ENCODE assay signal across 8 cellular contexts in genomic region chr3:156816794-156817741, GRCh38. TPM values are rescaled to one million over a fixed set of nuclear protein-coding genes. Genes with fewer than 3 reads are reported as not detected.
DNase-seq lines count a peak whose midpoint lies in the region; ATAC-seq and TF ChIP-seq lines count a peak whose summit lies in the region.

No MANE protein-coding gene starts in this region.

- peak overlapping the region; percentile 55; the same call in 1 of the 2 replicates for H3K14ac ChIP-seq in H9 (ENCODE audit: insufficient read depth, low read length)

- H3K4me2 ChIP-seq in H9 (ENCODE audit: insufficient read depth, insufficient read length, low read length) (peak overlapping the region; percentile 73), MM.1S (ENCODE audit: low read depth, low read length) (peak overlapping the region; percentile 82)

- H4K20me1 ChIP-seq in H9 (ENCODE audit: control insufficient read depth, insufficient read depth, insufficient read length) (no peaks in the 10 kb centered on the region), MM.1S (ENCODE audit: insufficient read depth, low read length) (no peaks in the 10 kb centered on the region)

- no peaks in the 10 kb centered on the region for H3K36me3 ChIP-seq in MM.1S (replicated peaks; ENCODE audit: insufficient read depth, low read length)
- no peaks in the 10 kb centered on the region for H3K36me3 ChIP-seq in adrenal gland (replicated peaks in 1 of 2)
- H3K36me3 ChIP-seq in left ventricle myocardium inferior, result no peaks in the 10 kb centered on the region
- no peaks in the 10 kb centered on the region for H3K36me3 ChIP-seq in psoas muscle (ENCODE audit: insufficient read depth in 1 of 2, low read depth in 1 of 2)
- H3K36me3 ChIP-seq in vagina, result no peaks in the 10 kb centered on the region

- H3K4me3 ChIP-seq in GM08714 (ENCODE audit: low read length), result peak overlapping the region; percentile 74
- H3K4me3 ChIP-seq in MM.1S (ENCODE audit: low read length), result peak overlapping the region; percentile 65
- H3K4me3 ChIP-seq in adrenal gland, result peak overlapping the region in 3 of 4 donors; percentile 21 to 59 (median 44)
- H3K4me3 ChIP-seq in left ventricle myocardium inferior, result peak overlapping the region; percentile 81
- H3K4me3 ChIP-seq in psoas muscle, result peak overlapping the region; percentile 73
- H3K4me3 ChIP-seq in vagina, result peak overlapping the region; percentile 49 to 56

- peak; percentile 89 to 92 (median 90) for ATAC-seq in psoas muscle

- TF ChIP-seq POLR2A in adrenal gland (IDR thresholded peaks at IDR 0.05) (peak; percentile 59 to 88), vagina (IDR thresholded peaks at IDR 0.05) (no peak)

- H2AK5ac ChIP-seq in H9 (ENCODE audit: insufficient read length, low read length), result no peak overlapping the region

- peaks cover 70% of the 10 kb centered on the region for H3K27me3 Mint-ChIP-seq in H9 (ENCODE audit: low read depth)

- H3K79me1 ChIP-seq in H9 (ENCODE audit: insufficient read depth, low read depth, low read length, poor library complexity, severe bottlenecking), result no peaks in the 10 kb centered on the region

- peak overlapping the region; percentile 69 for H2AFZ ChIP-seq in H9 (ENCODE audit: low read length)
- H2AFZ ChIP-seq in MM.1S (ENCODE audit: low read length), result peak overlapping the region; percentile 82

- no peak overlapping the region for H4K5ac ChIP-seq in H9 (ENCODE audit: insufficient read length, low read depth, low read length)

- no peaks in the 10 kb centered on the region for H3K9me3 ChIP-seq in H9 (ENCODE audit: control insufficient read depth, low read depth, low read length)
- no peaks in the 10 kb centered on the region for H3K9me3 ChIP-seq in MM.1S (replicated peaks; ENCODE audit: insufficient read depth, low read length)
- no peaks in the 10 kb centered on the region for H3K9me3 ChIP-seq in adrenal gland (replicated peaks in 1 of 3)
- H3K9me3 ChIP-seq in left ventricle myocardium inferior (replicated peaks), result no peaks in the 10 kb centered on the region
- no peaks in the 10 kb centered on the region for H3K9me3 ChIP-seq in psoas muscle
- H3K9me3 ChIP-seq in vagina, result no peaks in the 10 kb centered on the region

- no peak overlapping the region for H3K56ac ChIP-seq in H9 (ENCODE audit: insufficient read length, low read depth, low read length)

- H3K4ac ChIP-seq in H9 (ENCODE audit: low read depth, low read length), result no peak overlapping the region

- TF ChIP-seq CTCF in H9 (conservative IDR thresholded peaks at IDR 0.05) (no peak), MM.1S (IDR thresholded peaks at IDR 0.05; ENCODE audit: low read length) (peak; percentile 47), adrenal gland (IDR thresholded peaks at IDR 0.05) (no peak), left ventricle myocardium inferior (IDR thresholded peaks at IDR 0.05; ENCODE audit: borderline replicate concordance) (no peak), psoas muscle (IDR thresholded peaks at IDR 0.05) (no peak), vagina (IDR thresholded peaks at IDR 0.05) (no peak)

- H3K23me2 ChIP-seq in H9 (ENCODE audit: insufficient read length, low read depth, low read length, poor library complexity, severe bottlenecking), result peaks cover 4% of the 10 kb centered on the region

- H3K9me3 Mint-ChIP-seq in H9, result no peaks in the 10 kb centered on the region; a peak in 1 of 5 replicates

- no CpG with 5 or more reads among the region's 72 CpGs for WGBS in H9 (ENCODE audit: extremely low coverage, insufficient read length, low lambda C conversion rate)
- 2 to 12% (median 2%) methylated on average over 20 to 72 of the region's 72 CpGs for WGBS in adrenal gland, 4 donors
- 1 to 2% (median 1%) methylated on average over 72 of the region's 72 CpGs for WGBS in psoas muscle, 3 donors

- intact Hi-C loops in adrenal gland (cut with DNase I) (no loop called here), left ventricle myocardium inferior (cut with micrococcal nuclease) (no loop called here), psoas muscle (cut with DNase I) (loop anchor here (1.0 to 10.0 kb wide), 5 partner anchors 9 to 272 kb away; partner anchors contain the start of gene LEKR1 (in 1 of the 2)), vagina (cut with DNase I) (loop anchor here (2.0 kb wide), 1 partner anchor 268 kb away; no protein-coding TSS in a partner anchor)

- no peak overlapping the region for H4K8ac ChIP-seq in H9 (replicated peaks; ENCODE audit: insufficient read length, low read depth, low read length)

- H2BK5ac ChIP-seq in H9 (ENCODE audit: insufficient read length, low read length), result no peak overlapping the region

- no peak overlapping the region for H3K23ac ChIP-seq in H9 (ENCODE audit: insufficient read length, low read depth, low read length)

- no peak overlapping the region for H2BK120ac ChIP-seq in H9 (ENCODE audit: low read depth, low read length, poor library complexity, severe bottlenecking)

- peaks cover 30% of the 10 kb centered on the region for H3F3A ChIP-seq in MM.1S (ENCODE audit: insufficient read depth, low read length)

- DNase-seq in H9 (peak; percentile 93), MM.1S (peak; percentile 98), T follicular helper cell (ENCODE audit: low read depth) (peak; percentile 68), adrenal gland (peak; percentile 83 to 90 (median 86)), left ventricle myocardium inferior (peak; percentile 87), psoas muscle (peak; percentile 86 to 90), vagina (ENCODE audit: extremely low spot score in 2 of 2) (no peak)

- H3K4me1 Mint-ChIP-seq in H9, result peaks cover 30 to 39% of the 10 kb centered on the region in 2 experiments

- H2BK15ac ChIP-seq in H9 (ENCODE audit: low read depth, low read length), result no peak overlapping the region

- peak overlapping the region; percentile 20 for H3K9ac ChIP-seq in H9 (ENCODE audit: extremely low read depth, insufficient read length, low read length)
- H3K9ac ChIP-seq in MM.1S (ENCODE audit: low read length), result peak overlapping the region; percentile 77

- H3K27ac Mint-ChIP-seq in H9, result peak overlapping the region in 2 of 3 experiments; percentile 91 to 95; a peak in 4 of 7 replicates

- no peak overlapping the region for H3K27ac ChIP-seq in H9 (ENCODE audit: insufficient read length, low read depth, low read length)
- H3K27ac ChIP-seq in MM.1S (ENCODE audit: low read length), result peak overlapping the region; percentile 89
- H3K27ac ChIP-seq in adrenal gland, result peak overlapping the region; percentile 73 to 93 (median 88)
- H3K27ac ChIP-seq in left ventricle myocardium inferior (replicated peaks), result peak overlapping the region; percentile 92
- H3K27ac ChIP-seq in psoas muscle, result peak overlapping the region; percentile 85
- H3K27ac ChIP-seq in vagina, result peak overlapping the region; percentile 54

- no peak overlapping the region for H2BK12ac ChIP-seq in H9 (ENCODE audit: insufficient read length, low read depth, low read length)

- H3K4me1 ChIP-seq in H9 (ENCODE audit: insufficient read depth, low read length), result no peaks in the 10 kb centered on the region
- peaks cover 38% of the 10 kb centered on the region for H3K4me1 ChIP-seq in MM.1S (ENCODE audit: low read length)
- H3K4me1 ChIP-seq in adrenal gland (replicated peaks in 1 of 2), result peaks cover 0 to 11% of the 10 kb centered on the region in 2 donors
- H3K4me1 ChIP-seq in left ventricle myocardium inferior, result peaks cover 35% of the 10 kb centered on the region
- peaks cover 17% of the 10 kb centered on the region for H3K4me1 ChIP-seq in psoas muscle
- peaks cover 12% of the 10 kb centered on the region for H3K4me1 ChIP-seq in vagina

- H3K4me3 Mint-ChIP-seq in H9, result peak overlapping the region; percentile 71 to 83

- H3K27me3 ChIP-seq in H9 (ENCODE audit: insufficient read depth, low read length) (peaks cover 22% of the 10 kb centered on the region; the same call in 1 of the 2 replicates), MM.1S (replicated peaks; ENCODE audit: insufficient read depth, low read length) (no peaks in the 10 kb centered on the region), adrenal gland (no peaks in the 10 kb centered on the region), left ventricle myocardium inferior (ENCODE audit: low read depth) (no peaks in the 10 kb centered on the region), psoas muscle (ENCODE audit: insufficient read depth in 3 of 3, low read length in 2 of 3) (no peaks in the 10 kb centered on the region), vagina (no peaks in the 10 kb centered on the region)

- no peak overlapping the region for H3T11ph ChIP-seq in H9 (ENCODE audit: low read length)

- H3K9me2 ChIP-seq in MM.1S (replicated peaks; ENCODE audit: insufficient read depth, low read length), result no peaks in the 10 kb centered on the region

- H2BK20ac ChIP-seq in H9 (ENCODE audit: low read depth, low read length, poor library complexity, severe bottlenecking), result no peak overlapping the region

- H4K91ac ChIP-seq in H9 (ENCODE audit: insufficient read length, low read depth, low read length), result no peak overlapping the region

- H3K18ac ChIP-seq in H9 (ENCODE audit: insufficient read length, low read depth, low read length), result no peak overlapping the region

- H3K36me3 Mint-ChIP-seq in H9 (ENCODE audit: insufficient read depth in 1 of 3, low read depth in 3 of 3), result peaks cover 2 to 6% (median 2%) of the 10 kb centered on the region in 3 experiments; a peak in 4 of 7 replicates

- H3K79me2 ChIP-seq in H9 (ENCODE audit: insufficient read depth, low read length), result no peaks in the 10 kb centered on the region
- no peaks in the 10 kb centered on the region for H3K79me2 ChIP-seq in MM.1S (ENCODE audit: low read length)

RNA-seq across cellular contexts. Expression of gene LEKR1, which starts 9.1 kb away (rescaled TPM):
- 0.22 TPM in 1 of 2 replicates, not detected in the other for total RNA-seq in H9 (2021)
- 1 to 10 TPM in 6 of 8 donors, under 1 TPM in 2; 0.28 to 2.3 (median 1.7) TPM for total RNA-seq in adrenal gland
- 1 to 10 TPM in 1 of 3 donors, under 1 TPM in 2; 0.30 to 1.1 (median 0.71) TPM for polyA plus RNA-seq in adrenal gland
- 0.71 TPM for total RNA-seq in left ventricle myocardium inferior
- under 1 TPM in 3 of 4 donors, not detected in 1; 0.30 to 0.79 (median 0.42) TPM for total RNA-seq in psoas muscle
- polyA plus RNA-seq in psoas muscle, result under 1 TPM in 2 of 3 donors, not detected in 1; 0.12 to 0.32 TPM
- not detected for total RNA-seq in vagina

Comparison
In these comparisons a context has a peak if more than half of its experiments do, and no peak if none do; other contexts are left out.
1. DNase-seq: peak in H9 (single experiment), MM.1S (single experiment), T follicular helper cell (single experiment), adrenal gland (7 of 7), left ventricle myocardium inferior (single experiment) and psoas muscle (2 of 2); none in vagina (0 of 2).
2. POLR2A ChIP-seq: peak in adrenal gland (2 of 2); none in vagina (0 of 2).
3. intact Hi-C loops: an anchor here in psoas muscle (1.0 to 10.0 kb wide) and vagina (2.0 kb wide); none called in adrenal gland and left ventricle myocardium inferior.
4. Peak in every context shown above with its lines, with median percentiles within 50 percentile points of each other: H3K4me3 ChIP-seq.